Comparison of ENCODE assay signal across 1 cellular context in genomic region chr21:25425156-25425555, GRCh38.
TF ChIP-seq lines count a peak whose summit lies in the region.

No MANE protein-coding gene starts in this region.

TF ChIP-seq in GM12878, 131 proteins besides CTCF, POLR2A, EP300 and RAD21 (continued from another document):
- TF ChIP-seq, protein P1, sequence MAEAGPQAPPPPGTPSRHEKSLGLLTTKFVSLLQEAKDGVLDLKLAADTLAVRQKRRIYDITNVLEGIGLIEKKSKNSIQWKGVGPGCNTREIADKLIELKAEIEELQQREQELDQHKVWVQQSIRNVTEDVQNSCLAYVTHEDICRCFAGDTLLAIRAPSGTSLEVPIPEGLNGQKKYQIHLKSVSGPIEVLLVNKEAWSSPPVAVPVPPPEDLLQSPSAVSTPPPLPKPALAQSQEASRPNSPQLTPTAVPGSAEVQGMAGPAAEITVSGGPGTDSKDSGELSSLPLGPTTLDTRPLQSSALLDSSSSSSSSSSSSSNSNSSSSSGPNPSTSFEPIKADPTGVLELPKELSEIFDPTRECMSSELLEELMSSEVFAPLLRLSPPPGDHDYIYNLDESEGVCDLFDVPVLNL (IDR thresholded peaks at IDR 0.05; ENCODE audit: low read depth, low read length) = no peak
- TF ChIP-seq ASH2L (IDR thresholded peaks at IDR 0.05; ENCODE audit: borderline replicate concordance, low read depth) = no peak
- no peak for TF ChIP-seq ZNF24 (IDR thresholded peaks at IDR 0.05)
- TF ChIP-seq CBX5 (IDR thresholded peaks at IDR 0.05; ENCODE audit: low read depth) = 0 out of 2 replicates have a peak, but pooled peaks have one; percentile 26
- peak; percentile 16; the same call in 1 of the 2 replicates for TF ChIP-seq FOXM1 (IDR thresholded peaks at IDR 0.05; ENCODE audit: low read depth, low read length)
- peak; percentile 15; the same call in 1 of the 2 replicates for TF ChIP-seq POLR2AphosphoS5 (IDR thresholded peaks at IDR 0.05; ENCODE audit: low read length)
- no peak for TF ChIP-seq ETV6 (conservative IDR thresholded peaks at IDR 0.05 in 1 of 2, IDR thresholded peaks at IDR 0.05 in 1 of 2; ENCODE audit: borderline replicate concordance in 1 of 2, low read depth in 1 of 2)
- TF ChIP-seq BHLHE40 (IDR thresholded peaks at IDR 0.05; ENCODE audit: borderline replicate concordance in 1 of 2, low read depth in 2 of 2, low read length in 1 of 2) = no peak
- TF ChIP-seq MAX (IDR thresholded peaks at IDR 0.05; ENCODE audit: low read depth, low read length) = no peak
- no peak for TF ChIP-seq RAD51 (IDR thresholded peaks at IDR 0.05)
- no peak for TF ChIP-seq IRF4 (IDR thresholded peaks at IDR 0.05; ENCODE audit: low read depth, low read length)
- no peak for TF ChIP-seq NRF1 (conservative IDR thresholded peaks at IDR 0.05; ENCODE audit: low read depth, low read length)
- no peak for TF ChIP-seq IKZF2 (IDR thresholded peaks at IDR 0.05)
- TF ChIP-seq TARDBP (IDR thresholded peaks at IDR 0.05; ENCODE audit: borderline replicate concordance) = no peak
- TF ChIP-seq PAX8 (IDR thresholded peaks at IDR 0.05) = no peak
- TF ChIP-seq HCFC1 (IDR thresholded peaks at IDR 0.05; ENCODE audit: low read length) = no peak
- no peak; a peak in 1 of 4 replicates for TF ChIP-seq CEBPB (IDR thresholded peaks at IDR 0.05; ENCODE audit: borderline replicate concordance in 1 of 2, low read depth in 2 of 2, low read length in 2 of 2)
- 0 out of 2 replicates have a peak, but pooled peaks have one; percentile 14 for TF ChIP-seq GABPA (IDR thresholded peaks at IDR 0.05; ENCODE audit: low read depth)
- TF ChIP-seq BACH1 (IDR thresholded peaks at IDR 0.05; ENCODE audit: borderline replicate concordance) = no peak
- TF ChIP-seq ZNF384 (IDR thresholded peaks at IDR 0.05; ENCODE audit: borderline replicate concordance, low read depth, low read length) = no peak
- no peak for TF ChIP-seq SMARCA5 (IDR thresholded peaks at IDR 0.05)
- no peak for TF ChIP-seq RELA (IDR thresholded peaks at IDR 0.05; ENCODE audit: borderline replicate concordance, partially characterized antibody)
- no peak for TF ChIP-seq BMI1 (IDR thresholded peaks at IDR 0.05; ENCODE audit: borderline replicate concordance)
- no peak for TF ChIP-seq JUND (IDR thresholded peaks at IDR 0.05; ENCODE audit: low read depth, low read length)
